In the genomic region with DNA sequence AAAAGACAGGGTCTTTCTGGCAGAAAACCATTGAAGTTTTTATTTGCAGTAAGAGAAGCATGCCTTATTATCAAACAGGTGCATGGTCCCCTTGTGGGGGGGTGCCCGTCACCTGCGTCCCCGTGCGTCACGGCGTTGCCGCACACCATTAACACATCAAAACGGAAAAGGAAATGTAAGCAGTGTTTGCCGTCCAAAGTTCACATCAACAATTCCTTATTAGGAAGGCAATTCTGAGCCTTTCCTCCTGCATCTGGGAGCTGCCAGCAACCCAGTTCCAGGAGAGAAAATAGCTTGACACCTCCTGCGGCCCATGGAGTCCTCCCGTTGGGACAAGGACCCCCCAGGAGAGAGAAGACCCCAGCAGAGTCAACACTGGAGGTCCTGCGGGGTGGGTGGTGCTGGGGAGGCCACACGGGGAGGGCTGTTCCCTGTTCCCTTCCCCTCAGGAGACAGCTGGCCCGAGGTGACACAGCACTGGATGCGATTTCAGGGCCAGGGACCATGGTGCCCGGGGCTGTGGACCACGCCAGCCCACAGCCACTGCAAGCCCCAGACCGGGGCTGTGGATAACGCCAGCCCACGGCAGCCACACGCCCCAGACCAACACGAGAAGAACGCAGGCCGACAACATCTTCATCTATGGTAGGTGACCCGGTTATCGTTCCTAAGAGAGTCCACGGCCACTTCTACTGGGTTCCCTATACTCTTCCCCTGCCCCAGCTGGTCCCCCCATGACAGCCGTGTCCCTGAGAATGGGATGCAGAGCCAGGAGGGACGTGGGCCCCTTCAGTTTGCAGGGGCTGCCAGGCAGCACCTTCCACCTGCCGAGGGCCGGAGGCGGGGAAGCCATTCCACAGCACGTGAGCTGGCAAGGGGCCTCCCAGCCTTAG, we compare ENCODE assay signal across 1 cellular context.
TF ChIP-seq lines count a peak whose summit lies in the region.

No MANE protein-coding gene starts in this region.

TF ChIP-seq in GM23338, 12 proteins besides CTCF, POLR2A, EP300 and RAD21 (continued from another document):
- TF ChIP-seq, protein P1, sequence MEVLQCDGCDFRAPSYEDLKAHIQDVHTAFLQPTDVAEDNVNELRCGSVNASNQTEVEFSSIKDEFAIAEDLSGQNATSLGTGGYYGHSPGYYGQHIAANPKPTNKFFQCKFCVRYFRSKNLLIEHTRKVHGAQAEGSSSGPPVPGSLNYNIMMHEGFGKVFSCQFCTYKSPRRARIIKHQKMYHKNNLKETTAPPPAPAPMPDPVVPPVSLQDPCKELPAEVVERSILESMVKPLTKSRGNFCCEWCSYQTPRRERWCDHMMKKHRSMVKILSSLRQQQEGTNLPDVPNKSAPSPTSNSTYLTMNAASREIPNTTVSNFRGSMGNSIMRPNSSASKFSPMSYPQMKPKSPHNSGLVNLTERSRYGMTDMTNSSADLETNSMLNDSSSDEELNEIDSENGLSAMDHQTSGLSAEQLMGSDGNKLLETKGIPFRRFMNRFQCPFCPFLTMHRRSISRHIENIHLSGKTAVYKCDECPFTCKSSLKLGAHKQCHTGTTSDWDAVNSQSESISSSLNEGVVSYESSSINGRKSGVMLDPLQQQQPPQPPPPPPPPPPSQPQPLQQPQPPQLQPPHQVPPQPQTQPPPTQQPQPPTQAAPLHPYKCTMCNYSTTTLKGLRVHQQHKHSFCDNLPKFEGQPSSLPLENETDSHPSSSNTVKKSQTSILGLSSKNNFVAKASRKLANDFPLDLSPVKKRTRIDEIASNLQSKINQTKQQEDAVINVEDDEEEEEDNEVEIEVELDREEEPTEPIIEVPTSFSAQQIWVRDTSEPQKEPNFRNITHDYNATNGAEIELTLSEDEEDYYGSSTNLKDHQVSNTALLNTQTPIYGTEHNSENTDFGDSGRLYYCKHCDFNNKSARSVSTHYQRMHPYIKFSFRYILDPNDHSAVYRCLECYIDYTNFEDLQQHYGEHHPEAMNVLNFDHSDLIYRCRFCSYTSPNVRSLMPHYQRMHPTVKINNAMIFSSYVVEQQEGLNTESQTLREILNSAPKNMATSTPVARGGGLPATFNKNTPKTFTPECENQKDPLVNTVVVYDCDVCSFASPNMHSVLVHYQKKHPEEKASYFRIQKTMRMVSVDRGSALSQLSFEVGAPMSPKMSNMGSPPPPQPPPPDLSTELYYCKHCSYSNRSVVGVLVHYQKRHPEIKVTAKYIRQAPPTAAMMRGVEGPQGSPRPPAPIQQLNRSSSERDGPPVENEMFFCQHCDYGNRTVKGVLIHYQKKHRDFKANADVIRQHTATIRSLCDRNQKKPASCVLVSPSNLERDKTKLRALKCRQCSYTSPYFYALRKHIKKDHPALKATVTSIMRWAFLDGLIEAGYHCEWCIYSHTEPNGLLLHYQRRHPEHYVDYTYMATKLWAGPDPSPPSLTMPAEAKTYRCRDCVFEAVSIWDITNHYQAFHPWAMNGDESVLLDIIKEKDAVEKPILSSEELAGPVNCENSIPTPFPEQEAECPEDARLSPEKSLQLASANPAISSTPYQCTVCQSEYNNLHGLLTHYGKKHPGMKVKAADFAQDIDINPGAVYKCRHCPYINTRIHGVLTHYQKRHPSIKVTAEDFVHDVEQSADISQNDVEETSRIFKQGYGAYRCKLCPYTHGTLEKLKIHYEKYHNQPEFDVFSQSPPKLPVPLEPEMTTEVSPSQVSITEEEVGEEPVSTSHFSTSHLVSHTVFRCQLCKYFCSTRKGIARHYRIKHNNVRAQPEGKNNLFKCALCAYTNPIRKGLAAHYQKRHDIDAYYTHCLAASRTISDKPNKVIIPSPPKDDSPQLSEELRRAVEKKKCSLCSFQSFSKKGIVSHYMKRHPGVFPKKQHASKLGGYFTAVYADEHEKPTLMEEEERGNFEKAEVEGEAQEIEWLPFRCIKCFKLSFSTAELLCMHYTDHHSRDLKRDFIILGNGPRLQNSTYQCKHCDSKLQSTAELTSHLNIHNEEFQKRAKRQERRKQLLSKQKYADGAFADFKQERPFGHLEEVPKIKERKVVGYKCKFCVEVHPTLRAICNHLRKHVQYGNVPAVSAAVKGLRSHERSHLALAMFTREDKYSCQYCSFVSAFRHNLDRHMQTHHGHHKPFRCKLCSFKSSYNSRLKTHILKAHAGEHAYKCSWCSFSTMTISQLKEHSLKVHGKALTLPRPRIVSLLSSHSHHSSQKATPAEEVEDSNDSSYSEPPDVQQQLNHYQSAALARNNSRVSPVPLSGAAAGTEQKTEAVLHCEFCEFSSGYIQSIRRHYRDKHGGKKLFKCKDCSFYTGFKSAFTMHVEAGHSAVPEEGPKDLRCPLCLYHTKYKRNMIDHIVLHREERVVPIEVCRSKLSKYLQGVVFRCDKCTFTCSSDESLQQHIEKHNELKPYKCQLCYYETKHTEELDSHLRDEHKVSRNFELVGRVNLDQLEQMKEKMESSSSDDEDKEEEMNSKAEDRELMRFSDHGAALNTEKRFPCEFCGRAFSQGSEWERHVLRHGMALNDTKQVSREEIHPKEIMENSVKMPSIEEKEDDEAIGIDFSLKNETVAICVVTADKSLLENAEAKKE (CRISPR knock-in tag; IDR thresholded peaks at IDR 0.05): no peak
- TF ChIP-seq ZNF331 (CRISPR knock-in tag; IDR thresholded peaks at IDR 0.05; ENCODE audit: low read depth) (no peak), STAT1 (IDR thresholded peaks at IDR 0.05; ENCODE audit: unreplicated experiment) (no peak), POLR2AphosphoS5 (IDR thresholded peaks at IDR 0.05; ENCODE audit: low read depth) (no peak), ETS1 (IDR thresholded peaks at IDR 0.05) (no peak)
